ENCODE assay signal across 7 cellular contexts in genomic region chr11:36265793-36266628, GRCh38.
DNase-seq lines count a peak whose midpoint lies in the region; ATAC-seq and TF ChIP-seq lines count a peak whose summit lies in the region.

No MANE protein-coding gene starts in this region.

- H3K27me3 ChIP-seq in WERI-Rb-1 (ENCODE audit: insufficient read depth, low read depth, severe bottlenecking), result no peaks in the 10 kb centered on the region

- ATAC-seq in HG02571 (IDR thresholded peaks at IDR 0.05; ENCODE audit: unreplicated experiment), result peak; percentile 69

- DNase-seq in GM12865 (ENCODE audit: low read depth), result peak; percentile 61
- peak; percentile 63 for DNase-seq in NCI-H146 (lab: John Stamatoyannopoulos, UW)
- peak; percentile 59 for DNase-seq in WERI-Rb-1
- peak; percentile 57 to 62 for DNase-seq in cardiac fibroblast (ENCODE audit: low read depth in 2 of 2)
- peak; percentile 88 for DNase-seq in left kidney (ENCODE audit: low read depth, low spot score)
- peak; percentile 14 for DNase-seq in stimulated activated CD8-positive, alpha-beta memory T cell treated with anti-CD3 and anti-CD28 coated beads, Interleukin-12 subunit alpha, Interleukin-12 subunit beta, amount 100 ng/mL, for 4 hours (ENCODE audit: low read depth)

- TF ChIP-seq CTCF in GM12865 (IDR thresholded peaks at IDR 0.05; ENCODE audit: insufficient read depth, low read depth, low read length, missing control alignments) (peak; percentile 84), WERI-Rb-1 (IDR thresholded peaks at IDR 0.05; ENCODE audit: low read depth, low read length) (peak; percentile 90), cardiac fibroblast (IDR thresholded peaks at IDR 0.05; ENCODE audit: low read depth, low read length) (peak; percentile 86)

- no peaks in the 10 kb centered on the region for H3K9me3 ChIP-seq in WERI-Rb-1 (ENCODE audit: severe bottlenecking)

- H3K36me3 ChIP-seq in WERI-Rb-1, result 0 out of 2 replicates have a peak, but pooled peaks cover 2% of the 10 kb centered on the region

- H3K4me3 ChIP-seq in GM12865 (ENCODE audit: low read depth, low read length) (no peak overlapping the region), WERI-Rb-1 (ENCODE audit: low read depth, low read length) (no peak overlapping the region), cardiac fibroblast (replicated peaks in 1 of 2; ENCODE audit: low read depth in 2 of 2, low read length in 2 of 2) (no peak overlapping the region)

- H3K27ac ChIP-seq in WERI-Rb-1, result no peak overlapping the region

Comparison
In these comparisons a context has a peak if more than half of its experiments do, and no peak if none do; other contexts are left out.
1. DNase-seq: peak in every context shown above with its lines; median percentile 88 in left kidney; 63 in NCI-H146; 61 in GM12865; 60 in cardiac fibroblast; 59 in WERI-Rb-1; 14 in stimulated activated CD8-positive, alpha-beta memory T cell treated with anti-CD3 and anti-CD28 coated beads, Interleukin-12 subunit alpha, Interleukin-12 subunit beta, amount 100 ng/mL, for 4 hours.